Comparison of ENCODE assay signal across 11 cellular contexts in genomic region chr2:43152711-43153627, GRCh38.
DNase-seq lines count a peak whose midpoint lies in the region; ATAC-seq and TF ChIP-seq lines count a peak whose summit lies in the region.
"Had no signal": no experiment of that assay in that cellular context is flagged by ENCODE, and none has a peak within 500 bp of the region (broad histone marks: within the 10 kb centered on the region; RNA-seq: fewer than 3 reads in every experiment).

No MANE protein-coding gene starts in this region.

- H3K4me1 Mint-ChIP-seq in activated T-cell treated with anti-CD3 and anti-CD28 coated beads, Interleukin-2, amount 50 U/mL, for 24 hours (ENCODE audit: low read depth), result peaks cover 77% of the 10 kb centered on the region
- peaks cover 43% of the 10 kb centered on the region for H3K4me1 Mint-ChIP-seq in stimulated activated memory B cell treated with anti-CD40 and anti-IgM and Interleukin-4, amounts not matched to agents 10 μg/mL and 1 μg/mL and 100 μg/mL, for 72 hours

- peak; percentile 74 for ATAC-seq in left lung
- peak; percentile 6 for ATAC-seq in stimulated activated memory B cell treated with anti-CD40 and anti-IgM and Interleukin-4, amounts not matched to agents 10 μg/mL and 1 μg/mL and 100 μg/mL, for 72 hours

- TF ChIP-seq POLR2A in esophagus muscularis mucosa (IDR thresholded peaks at IDR 0.05; ENCODE audit: low read depth), result no peak

- intact Hi-C loops in left lung (cut with DNase I) (no loop called here), esophagus muscularis mucosa (cut with DNase I) (no loop called here)

- H3K27ac ChIP-seq in VCaP, result peak overlapping the region; percentile 70
- no peak overlapping the region for H3K27ac ChIP-seq in left lung
- H3K27ac ChIP-seq in esophagus muscularis mucosa (replicated peaks in 1 of 4), result no peak overlapping the region
- H3K27ac ChIP-seq: ascending aorta had no signal

- no peak for TF ChIP-seq EP300 in esophagus muscularis mucosa (IDR thresholded peaks at IDR 0.05)

- no peaks in the 10 kb centered on the region for H3K36me3 ChIP-seq in left lung
- no peaks in the 10 kb centered on the region for H3K36me3 ChIP-seq in esophagus muscularis mucosa
- H3K36me3 ChIP-seq: ascending aorta had no signal

- no peaks in the 10 kb centered on the region for H3K36me3 Mint-ChIP-seq in activated T-cell treated with anti-CD3 and anti-CD28 coated beads, Interleukin-2, amount 50 U/mL, for 24 hours (ENCODE audit: low read depth)
- H3K36me3 Mint-ChIP-seq in stimulated activated memory B cell treated with anti-CD40 and anti-IgM and Interleukin-4, amounts not matched to agents 10 μg/mL and 1 μg/mL and 100 μg/mL, for 72 hours, result no peaks in the 10 kb centered on the region

- H3K9me3 ChIP-seq in left lung (no peaks in the 10 kb centered on the region), esophagus muscularis mucosa (no peaks in the 10 kb centered on the region)
- H3K9me3 ChIP-seq: ascending aorta had no signal

- TF ChIP-seq CTCF in VCaP (conservative IDR thresholded peaks at IDR 0.05) (no peak), left lung (IDR thresholded peaks at IDR 0.05) (no peak), esophagus muscularis mucosa (IDR thresholded peaks at IDR 0.05) (no peak)

- no peaks in the 10 kb centered on the region for H3K27me3 Mint-ChIP-seq in activated T-cell treated with anti-CD3 and anti-CD28 coated beads, Interleukin-2, amount 50 U/mL, for 24 hours
- H3K27me3 Mint-ChIP-seq in stimulated activated memory B cell treated with anti-CD40 and anti-IgM and Interleukin-4, amounts not matched to agents 10 μg/mL and 1 μg/mL and 100 μg/mL, for 72 hours, result no peaks in the 10 kb centered on the region

- no peak overlapping the region for H3K4me3 Mint-ChIP-seq in activated T-cell treated with anti-CD3 and anti-CD28 coated beads, Interleukin-2, amount 50 U/mL, for 24 hours
- H3K4me3 Mint-ChIP-seq in stimulated activated memory B cell treated with anti-CD40 and anti-IgM and Interleukin-4, amounts not matched to agents 10 μg/mL and 1 μg/mL and 100 μg/mL, for 72 hours, result no peak overlapping the region

- H3K9me3 Mint-ChIP-seq in activated T-cell treated with anti-CD3 and anti-CD28 coated beads, Interleukin-2, amount 50 U/mL, for 24 hours, result no peaks in the 10 kb centered on the region
- no peaks in the 10 kb centered on the region for H3K9me3 Mint-ChIP-seq in stimulated activated memory B cell treated with anti-CD40 and anti-IgM and Interleukin-4, amounts not matched to agents 10 μg/mL and 1 μg/mL and 100 μg/mL, for 72 hours

- H3K27me3 ChIP-seq in left lung (no peaks in the 10 kb centered on the region), esophagus muscularis mucosa (no peaks in the 10 kb centered on the region)
- H3K27me3 ChIP-seq: ascending aorta had no signal

- H3K4me3 ChIP-seq in left lung (no peak overlapping the region), esophagus muscularis mucosa (no peak overlapping the region)
- H3K4me3 ChIP-seq: ascending aorta had no signal

- 85% methylated on average over 7 of the region's 10 CpGs for WGBS in esophagus muscularis mucosa

- H3K4me1 ChIP-seq in left lung (peaks cover 2 to 42% of the 10 kb centered on the region in 2 donors), esophagus muscularis mucosa (peaks cover 6 to 10% (median 8%) of the 10 kb centered on the region in 4 donors)

- peak overlapping the region; percentile 34 for H3K27ac Mint-ChIP-seq in activated T-cell treated with anti-CD3 and anti-CD28 coated beads, Interleukin-2, amount 50 U/mL, for 24 hours
- H3K27ac Mint-ChIP-seq in stimulated activated memory B cell treated with anti-CD40 and anti-IgM and Interleukin-4, amounts not matched to agents 10 μg/mL and 1 μg/mL and 100 μg/mL, for 72 hours, result peak overlapping the region; percentile 4

- no peak for DNase-seq in activated T-cell treated with anti-CD3 and anti-CD28 coated beads, Interleukin-2, amount 50 U/mL, for 24 hours
- no peak for DNase-seq in activated T-cell treated with anti-CD3 and anti-CD28 coated beads, Interleukin-2, amount 50 U/mL, for 48 hours
- peak in 1 of 2 donors; percentile 71 for DNase-seq in left lung
- no peak for DNase-seq in esophagus muscularis mucosa (ENCODE audit: extremely low spot score)
- DNase-seq in cerebellar cortex (ENCODE audit: low spot score), result no peak
- DNase-seq in HuH-7.5 (ENCODE audit: low spot score), result no peak
- DNase-seq: NCI-H1092; stimulated activated CD4-positive, alpha-beta T cell treated with anti-CD3 and anti-CD28 coated beads, Interleukin-1b, Interleukin-23, amount 100 ng/mL, for 48 hours had no signal
